1 cellular context compared by ENCODE assay signal in genomic region chr19:40219721-40220276, GRCh38.
TF ChIP-seq lines count a peak whose summit lies in the region.

No MANE protein-coding gene starts in this region.

TF ChIP-seq in HEK293, 187 proteins besides CTCF, POLR2A, EP300 and RAD21 (continued from another document and continues in another):
- TF ChIP-seq ZNF488 (tag by site-specific recombination; IDR thresholded peaks at IDR 0.05) (no peak), GLI4 (tag by site-specific recombination; IDR thresholded peaks at IDR 0.05) (no peak), ZNF830 (tag by site-specific recombination; IDR thresholded peaks at IDR 0.05; ENCODE audit: low read depth) (no peak), SCRT1 (tag by site-specific recombination; IDR thresholded peaks at IDR 0.05; ENCODE audit: borderline replicate concordance) (no peak), ZNF350 (tag by site-specific recombination; IDR thresholded peaks at IDR 0.05) (no peak), ZNF292 (tag by site-specific recombination; IDR thresholded peaks at IDR 0.05; ENCODE audit: borderline replicate concordance, low read depth) (no peak), ZXDB (tag by site-specific recombination; IDR thresholded peaks at IDR 0.05) (peak; percentile 61; the same call in 1 of the 2 replicates), ZBTB10 (tag by site-specific recombination; IDR thresholded peaks at IDR 0.05) (peak; percentile 62), ZBTB44 (tag by site-specific recombination; IDR thresholded peaks at IDR 0.05) (no peak), TRIM28 (IDR thresholded peaks at IDR 0.05; ENCODE audit: borderline replicate concordance, low read length) (no peak), PBX3 (CRISPR knock-in tag; IDR thresholded peaks at IDR 0.05) (no peak), ZBTB7A (tag by site-specific recombination; IDR thresholded peaks at IDR 0.05; ENCODE audit: low read depth) (no peak), ZNF311 (tag by site-specific recombination; IDR thresholded peaks at IDR 0.05; ENCODE audit: borderline replicate concordance) (no peak), ELK4 (IDR thresholded peaks at IDR 0.05; ENCODE audit: borderline replicate concordance, low read depth, low read length) (no peak), ZNF416 (tag by site-specific recombination; IDR thresholded peaks at IDR 0.05) (no peak), ZNF280D (tag by site-specific recombination; IDR thresholded peaks at IDR 0.05) (no peak), AEBP2 (tag by site-specific recombination; IDR thresholded peaks at IDR 0.05; ENCODE audit: borderline replicate concordance) (no peak), EGR2 (tag by site-specific recombination; IDR thresholded peaks at IDR 0.05; ENCODE audit: low read depth) (peak; percentile 43), ZNF132 (tag by site-specific recombination; IDR thresholded peaks at IDR 0.05; ENCODE audit: borderline replicate concordance) (no peak), ZBTB26 (tag by site-specific recombination; optimal IDR thresholded peaks at IDR 0.05) (no peak), ZNF2 (tag by site-specific recombination; IDR thresholded peaks at IDR 0.05) (peak; percentile 85), ZNF37A (tag by site-specific recombination; IDR thresholded peaks at IDR 0.05) (no peak), ZNF544 (tag by site-specific recombination; IDR thresholded peaks at IDR 0.05) (no peak), TCF7L2 (IDR thresholded peaks at IDR 0.05; ENCODE audit: borderline replicate concordance, low read depth, low read length) (no peak), WT1 (tag by site-specific recombination; IDR thresholded peaks at IDR 0.05) (peak; percentile 89), ZNF555 (tag by site-specific recombination; conservative IDR thresholded peaks at IDR 0.05) (no peak), ZNF10 (tag by site-specific recombination; IDR thresholded peaks at IDR 0.05) (peak; percentile 65; the same call in 1 of the 2 replicates), KLF10 (tag by site-specific recombination; IDR thresholded peaks at IDR 0.05) (no peak), ZNF596 (tag by site-specific recombination; IDR thresholded peaks at IDR 0.05) (no peak), KLF8 (tag by site-specific recombination; IDR thresholded peaks at IDR 0.05) (peak; percentile 92), ZNF112 (tag by site-specific recombination; IDR thresholded peaks at IDR 0.05) (no peak), PRDM10 (tag by site-specific recombination; IDR thresholded peaks at IDR 0.05) (peak; percentile 76), ZNF140 (tag by site-specific recombination; IDR thresholded peaks at IDR 0.05) (no peak), ZSCAN30 (tag by site-specific recombination; IDR thresholded peaks at IDR 0.05) (no peak; the same call in 1 of the 2 replicates), ZNF623 (tag by site-specific recombination; IDR thresholded peaks at IDR 0.05) (no peak; the same call in 1 of the 2 replicates), ZBTB21 (tag by site-specific recombination; IDR thresholded peaks at IDR 0.05) (peak; percentile 88), ZSCAN5A (tag by site-specific recombination; IDR thresholded peaks at IDR 0.05) (no peak), PRDM6 (tag by site-specific recombination; IDR thresholded peaks at IDR 0.05) (no peak)
